25 cellular contexts compared by ENCODE assay signal in the genomic region with DNA sequence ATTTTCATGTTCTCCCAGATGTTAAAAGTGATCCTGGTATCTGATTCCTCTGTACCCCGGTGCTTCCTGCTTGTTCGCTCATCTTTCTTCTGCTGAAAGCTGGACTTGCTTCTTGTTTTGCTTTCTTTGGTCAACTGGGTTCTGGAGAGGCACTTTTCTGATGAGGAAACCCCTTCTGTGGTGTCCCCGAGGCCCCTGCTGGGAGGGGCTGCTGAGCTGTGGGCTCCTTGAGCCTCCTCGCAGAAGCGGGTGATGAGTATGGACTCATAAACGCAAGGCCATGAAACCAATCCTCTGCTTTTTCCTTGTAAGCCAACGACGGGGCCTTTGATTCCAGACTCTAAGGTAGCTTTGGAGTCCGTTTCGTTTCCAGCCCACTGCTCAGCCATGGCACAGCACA.
"Had no signal": no experiment of that assay in that cellular context is flagged by ENCODE, and none has a peak within 500 bp of the region (broad histone marks: within the 10 kb centered on the region; RNA-seq: fewer than 3 reads in every experiment).

No MANE protein-coding gene starts in this region.

- H3K27ac Mint-ChIP-seq: activated CD4-positive, alpha-beta memory T cell treated with anti-CD3 and anti-CD28 coated beads, Interleukin-2, amount 10 ng/mL, durations not matched to agents 7 days and 5 days; activated CD4-positive, alpha-beta T cell treated with anti-CD3 and anti-CD28 coated beads, Interleukin-2, amount 10 ng/mL, durations not matched to agents 24 days and 14 days; activated CD8-positive, alpha-beta memory T cell treated with anti-CD3 and anti-CD28 coated beads, Interleukin-2, amount 10 ng/mL, durations not matched to agents 7 days and 5 days; activated naive CD8-positive, alpha-beta T cell treated with anti-CD3 and anti-CD28 coated beads for 36 hours; activated T-cell treated with anti-CD3 and anti-CD28 coated beads, Interleukin-2, amount 50 U/mL, for 72 hours; endodermal cell; neural progenitor cell had no signal

- H3K9ac ChIP-seq: neural progenitor cell, parathyroid adenoma had no signal

- H3K4me1 ChIP-seq: body of pancreas, neural progenitor cell, parathyroid adenoma, psoas muscle had no signal

- H3K27ac ChIP-seq: adrenal gland, body of pancreas, heart left ventricle, neural progenitor cell, parathyroid adenoma, psoas muscle, transverse colon, VCaP had no signal

- H3K4me3 ChIP-seq: adrenal gland, body of pancreas, heart left ventricle, neural progenitor cell, psoas muscle, transverse colon had no signal

- H3K9me3 Mint-ChIP-seq: activated CD4-positive, alpha-beta memory T cell treated with anti-CD3 and anti-CD28 coated beads, Interleukin-2, amount 10 ng/mL, durations not matched to agents 7 days and 5 days; activated CD4-positive, alpha-beta T cell treated with anti-CD3 and anti-CD28 coated beads, Interleukin-2, amount 10 ng/mL, durations not matched to agents 24 days and 14 days; activated naive CD8-positive, alpha-beta T cell treated with anti-CD3 and anti-CD28 coated beads for 36 hours; activated T-cell treated with anti-CD3 and anti-CD28 coated beads, Interleukin-2, amount 50 U/mL, for 72 hours; endodermal cell; immature natural killer cell; naive thymus-derived CD8-positive, alpha-beta T cell; neural progenitor cell had no signal

- H3K4me1 Mint-ChIP-seq: activated CD4-positive, alpha-beta T cell treated with anti-CD3 and anti-CD28 coated beads, Interleukin-2, amount 10 ng/mL, durations not matched to agents 24 days and 14 days; neural progenitor cell had no signal

- H3K4me2 ChIP-seq: neural progenitor cell had no signal

- DNase-seq: activated CD4-positive, alpha-beta memory T cell treated with anti-CD3 and anti-CD28 coated beads, Interleukin-2, amount 10 ng/mL, durations not matched to agents 7 days and 5 days; activated CD4-positive, alpha-beta T cell treated with anti-CD3 and anti-CD28 coated beads, Interleukin-2, amount 10 ng/mL, durations not matched to agents 24 days and 14 days; activated CD4-positive, CD25-positive, alpha-beta regulatory T cell treated with anti-CD3 and anti-CD28 coated beads, Interleukin-2, amount 50 U/mL, for 72 hours; activated CD8-positive, alpha-beta memory T cell treated with anti-CD3 and anti-CD28 coated beads, Interleukin-2, amount 10 ng/mL, durations not matched to agents 7 days and 5 days; activated effector memory CD4-positive, alpha-beta T cell treated with Interleukin-2 at 50 U/mL for 16 hours; activated naive CD4-positive, alpha-beta T cell treated with Interleukin-2 at 50 U/mL for 16 hours; activated naive CD8-positive, alpha-beta T cell treated with anti-CD3 and anti-CD28 coated beads for 36 hours; activated T-cell treated with anti-CD3 and anti-CD28 coated beads, Interleukin-2, amount 50 U/mL, for 72 hours; aorta; body of pancreas; endodermal cell; foreskin fibroblast; heart left ventricle; hypothalamus; immature natural killer cell; naive thymus-derived CD8-positive, alpha-beta T cell; occipital lobe; psoas muscle; stimulated activated naive CD4-positive, alpha-beta T cell treated with Interleukin-2 at 50 U/mL for 16 hours; transverse colon had no signal

- H3K27me3 Mint-ChIP-seq: activated CD4-positive, alpha-beta memory T cell treated with anti-CD3 and anti-CD28 coated beads, Interleukin-2, amount 10 ng/mL, durations not matched to agents 7 days and 5 days; activated CD4-positive, alpha-beta T cell treated with anti-CD3 and anti-CD28 coated beads, Interleukin-2, amount 10 ng/mL, durations not matched to agents 24 days and 14 days; activated CD8-positive, alpha-beta memory T cell treated with anti-CD3 and anti-CD28 coated beads, Interleukin-2, amount 10 ng/mL, durations not matched to agents 7 days and 5 days; activated naive CD8-positive, alpha-beta T cell treated with anti-CD3 and anti-CD28 coated beads for 36 hours; naive thymus-derived CD8-positive, alpha-beta T cell had no signal

- ATAC-seq: activated CD8-positive, alpha-beta memory T cell treated with anti-CD3 and anti-CD28 coated beads, Interleukin-2, amount 10 ng/mL, durations not matched to agents 7 days and 5 days; activated T-cell treated with anti-CD3 and anti-CD28 coated beads, Interleukin-2, amount 50 U/mL, for 72 hours; body of pancreas; esophagus mucosa; heart left ventricle; naive thymus-derived CD8-positive, alpha-beta T cell had no signal

- H3K9me3 ChIP-seq: adrenal gland, body of pancreas, heart left ventricle, psoas muscle, transverse colon had no signal

- H3K27me3 ChIP-seq: adrenal gland, body of pancreas, heart left ventricle, neural progenitor cell, transverse colon had no signal

- H3K4me3 Mint-ChIP-seq: activated CD4-positive, alpha-beta memory T cell treated with anti-CD3 and anti-CD28 coated beads, Interleukin-2, amount 10 ng/mL, durations not matched to agents 7 days and 5 days; activated CD4-positive, alpha-beta T cell treated with anti-CD3 and anti-CD28 coated beads, Interleukin-2, amount 10 ng/mL, durations not matched to agents 24 days and 14 days; activated CD8-positive, alpha-beta memory T cell treated with anti-CD3 and anti-CD28 coated beads, Interleukin-2, amount 10 ng/mL, durations not matched to agents 7 days and 5 days; activated naive CD8-positive, alpha-beta T cell treated with anti-CD3 and anti-CD28 coated beads for 36 hours; activated T-cell treated with anti-CD3 and anti-CD28 coated beads, Interleukin-2, amount 50 U/mL, for 72 hours; endodermal cell; immature natural killer cell; naive thymus-derived CD8-positive, alpha-beta T cell; neural progenitor cell had no signal

- H2AFZ ChIP-seq: neural progenitor cell, parathyroid adenoma had no signal
